1 cellular context compared by ENCODE assay signal in the genomic region with DNA sequence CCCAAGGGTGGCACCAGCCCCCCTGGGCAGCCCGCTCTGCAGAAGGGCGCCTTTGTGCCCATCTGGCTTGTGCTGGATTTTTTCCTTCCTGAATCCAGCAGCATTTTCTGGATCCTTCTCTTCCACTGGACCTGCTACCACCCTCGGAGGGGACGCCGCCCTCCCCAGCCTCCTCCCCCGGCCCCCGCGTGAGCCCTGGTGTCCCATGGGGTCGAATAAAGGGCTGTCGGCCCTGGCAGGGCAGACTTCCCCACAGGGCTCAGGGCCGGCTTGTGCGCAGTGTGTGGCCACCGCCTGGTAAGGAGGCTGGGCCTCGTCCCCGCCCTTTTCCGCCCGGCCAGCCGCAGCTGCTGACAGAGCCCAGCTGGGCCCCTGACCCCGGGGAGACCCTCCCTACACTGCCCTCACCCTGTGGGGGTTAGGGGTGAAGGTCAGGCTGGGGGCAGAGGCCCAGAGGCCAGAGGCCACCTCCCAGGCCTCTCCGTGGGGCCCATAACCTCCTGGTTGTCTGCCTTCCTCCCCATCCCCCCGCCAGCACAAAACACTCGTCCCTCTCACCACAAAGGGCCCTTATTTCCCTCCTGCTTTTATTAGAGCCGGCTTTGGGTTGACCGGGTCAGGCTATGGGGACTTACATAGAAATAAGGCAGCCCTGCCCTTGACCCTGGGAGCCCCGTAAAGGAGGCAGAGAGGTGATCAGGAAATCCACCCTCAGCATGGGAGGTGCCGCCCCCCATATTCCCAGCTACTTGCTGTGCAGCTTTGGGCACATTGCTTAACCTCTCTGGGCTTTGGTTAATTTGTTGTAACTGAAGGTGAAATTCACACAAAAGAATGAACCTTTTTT.
TF ChIP-seq lines count a peak whose summit lies in the region.

No MANE protein-coding gene starts in this region.

TF ChIP-seq in HepG2, 621 proteins besides CTCF, POLR2A, EP300 and RAD21 (continued from another document and continues in another):
- TF ChIP-seq, protein P1, sequence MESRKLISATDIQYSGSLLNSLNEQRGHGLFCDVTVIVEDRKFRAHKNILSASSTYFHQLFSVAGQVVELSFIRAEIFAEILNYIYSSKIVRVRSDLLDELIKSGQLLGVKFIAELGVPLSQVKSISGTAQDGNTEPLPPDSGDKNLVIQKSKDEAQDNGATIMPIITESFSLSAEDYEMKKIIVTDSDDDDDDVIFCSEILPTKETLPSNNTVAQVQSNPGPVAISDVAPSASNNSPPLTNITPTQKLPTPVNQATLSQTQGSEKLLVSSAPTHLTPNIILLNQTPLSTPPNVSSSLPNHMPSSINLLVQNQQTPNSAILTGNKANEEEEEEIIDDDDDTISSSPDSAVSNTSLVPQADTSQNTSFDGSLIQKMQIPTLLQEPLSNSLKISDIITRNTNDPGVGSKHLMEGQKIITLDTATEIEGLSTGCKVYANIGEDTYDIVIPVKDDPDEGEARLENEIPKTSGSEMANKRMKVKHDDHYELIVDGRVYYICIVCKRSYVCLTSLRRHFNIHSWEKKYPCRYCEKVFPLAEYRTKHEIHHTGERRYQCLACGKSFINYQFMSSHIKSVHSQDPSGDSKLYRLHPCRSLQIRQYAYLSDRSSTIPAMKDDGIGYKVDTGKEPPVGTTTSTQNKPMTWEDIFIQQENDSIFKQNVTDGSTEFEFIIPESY (CRISPR knock-in tag; IDR thresholded peaks at IDR 0.05) = peak; percentile 89; the same call in 1 of the 2 replicates
- TF ChIP-seq ZNF264 (CRISPR knock-in tag; IDR thresholded peaks at IDR 0.05) (peak; percentile 97), ZBTB1 (CRISPR knock-in tag; IDR thresholded peaks at IDR 0.05; ENCODE audit: borderline replicate concordance) (no peak), NFIB (CRISPR knock-in tag; IDR thresholded peaks at IDR 0.05; ENCODE audit: borderline replicate concordance) (no peak), ZNF17 (CRISPR knock-in tag; IDR thresholded peaks at IDR 0.05) (peak; percentile 86; the same call in 1 of the 2 replicates), ZSCAN25 (CRISPR knock-in tag; IDR thresholded peaks at IDR 0.05) (peak; percentile 96), FOXK2 (IDR thresholded peaks at IDR 0.05) (peak; percentile 64; the same call in 1 of the 2 replicates), SIX1 (CRISPR knock-in tag; IDR thresholded peaks at IDR 0.05; ENCODE audit: borderline replicate concordance) (peak; percentile 70; the same call in 1 of the 2 replicates), ARNT (IDR thresholded peaks at IDR 0.05) (no peak), U2AF1 (optimal IDR thresholded peaks at IDR 0.05; ENCODE audit: low read depth, low read length) (peak; percentile 90), CBX2 (IDR thresholded peaks at IDR 0.05; ENCODE audit: low read depth, low read length) (no peak; the same call in 1 of the 2 replicates), CBX2 (CRISPR knock-in tag; IDR thresholded peaks at IDR 0.05; ENCODE audit: low read depth) (0 out of 2 replicates have a peak, but pooled peaks have one; percentile 54), MTF1 (CRISPR knock-in tag; IDR thresholded peaks at IDR 0.05) (no peak), HNRNPLL (IDR thresholded peaks at IDR 0.05; ENCODE audit: low read depth, low read length, poor library complexity, severe bottlenecking) (peak; percentile 81), ZNF207 (IDR thresholded peaks at IDR 0.05; ENCODE audit: borderline replicate concordance) (no peak), ATF1 (CRISPR knock-in tag; IDR thresholded peaks at IDR 0.05) (no peak), ZNF629 (CRISPR knock-in tag; conservative IDR thresholded peaks at IDR 0.05) (peak; percentile 71; the same call in 1 of the 2 replicates), CHD2 (IDR thresholded peaks at IDR 0.05; ENCODE audit: low read depth, low read length) (peak; percentile 58), ZNF879 (CRISPR knock-in tag; IDR thresholded peaks at IDR 0.05) (0 out of 2 replicates have a peak, but pooled peaks have one; percentile 45), ZNF331 (CRISPR knock-in tag; IDR thresholded peaks at IDR 0.05) (peak; percentile 98), KAT8 (CRISPR knock-in tag; IDR thresholded peaks at IDR 0.05) (peak; percentile 90), TAF15 (IDR thresholded peaks at IDR 0.05; ENCODE audit: low read depth, low read length, poor library complexity, severe bottlenecking) (peak; percentile 93), TMF1 (CRISPR knock-in tag; IDR thresholded peaks at IDR 0.05; ENCODE audit: low read depth) (0 out of 2 replicates have a peak, but pooled peaks have one; percentile 92), WIZ (CRISPR knock-in tag; IDR thresholded peaks at IDR 0.05) (peak; percentile 62; the same call in 1 of the 2 replicates), SP5 (CRISPR knock-in tag; IDR thresholded peaks at IDR 0.05; ENCODE audit: borderline replicate concordance, low read depth) (peak; percentile 100), HOXA9 (CRISPR knock-in tag; IDR thresholded peaks at IDR 0.05; ENCODE audit: borderline replicate concordance) (peak; percentile 74; the same call in 1 of the 2 replicates), ZZZ3 (CRISPR knock-in tag; IDR thresholded peaks at IDR 0.05; ENCODE audit: borderline replicate concordance) (peak; percentile 73), ZNF121 (CRISPR knock-in tag; IDR thresholded peaks at IDR 0.05) (peak; percentile 88), JARID2 (CRISPR knock-in tag; IDR thresholded peaks at IDR 0.05; ENCODE audit: insufficient replicate concordance) (no peak), ZNF570 (CRISPR knock-in tag; IDR thresholded peaks at IDR 0.05; ENCODE audit: borderline replicate concordance) (0 out of 2 replicates have a peak, but pooled peaks have one; percentile 26), ZNF33A (CRISPR knock-in tag; IDR thresholded peaks at IDR 0.05; ENCODE audit: borderline replicate concordance) (no peak), LCORL (IDR thresholded peaks at IDR 0.05) (no peak), LCORL (CRISPR knock-in tag; IDR thresholded peaks at IDR 0.05) (peak; percentile 100), ZNF232 (CRISPR knock-in tag; IDR thresholded peaks at IDR 0.05; ENCODE audit: borderline replicate concordance) (peak; percentile 74; the same call in 1 of the 2 replicates), TEAD3 (CRISPR knock-in tag; optimal IDR thresholded peaks at IDR 0.05; ENCODE audit: borderline replicate concordance) (peak; percentile 92), TP53 (CRISPR knock-in tag; conservative IDR thresholded peaks at IDR 0.05) (0 out of 2 replicates have a peak, but pooled peaks have one; percentile 55), SMAD3 (CRISPR knock-in tag; IDR thresholded peaks at IDR 0.05) (peak; percentile 98), ZNF296 (CRISPR knock-in tag; conservative IDR thresholded peaks at IDR 0.05) (peak; percentile 99), FOXP1 (IDR thresholded peaks at IDR 0.05) (no peak; the same call in 1 of the 2 replicates), FOXP1 (CRISPR knock-in tag; IDR thresholded peaks at IDR 0.05) (peak; percentile 97), ZNF781 (CRISPR knock-in tag; IDR thresholded peaks at IDR 0.05; ENCODE audit: borderline replicate concordance, not compliant biosample characterization) (peak; percentile 92), KLF11 (CRISPR knock-in tag; IDR thresholded peaks at IDR 0.05) (peak; percentile 79; the same call in 1 of the 2 replicates), STAT5B (CRISPR knock-in tag; IDR thresholded peaks at IDR 0.05) (peak; percentile 47)
- TF ChIP-seq, protein P2, sequence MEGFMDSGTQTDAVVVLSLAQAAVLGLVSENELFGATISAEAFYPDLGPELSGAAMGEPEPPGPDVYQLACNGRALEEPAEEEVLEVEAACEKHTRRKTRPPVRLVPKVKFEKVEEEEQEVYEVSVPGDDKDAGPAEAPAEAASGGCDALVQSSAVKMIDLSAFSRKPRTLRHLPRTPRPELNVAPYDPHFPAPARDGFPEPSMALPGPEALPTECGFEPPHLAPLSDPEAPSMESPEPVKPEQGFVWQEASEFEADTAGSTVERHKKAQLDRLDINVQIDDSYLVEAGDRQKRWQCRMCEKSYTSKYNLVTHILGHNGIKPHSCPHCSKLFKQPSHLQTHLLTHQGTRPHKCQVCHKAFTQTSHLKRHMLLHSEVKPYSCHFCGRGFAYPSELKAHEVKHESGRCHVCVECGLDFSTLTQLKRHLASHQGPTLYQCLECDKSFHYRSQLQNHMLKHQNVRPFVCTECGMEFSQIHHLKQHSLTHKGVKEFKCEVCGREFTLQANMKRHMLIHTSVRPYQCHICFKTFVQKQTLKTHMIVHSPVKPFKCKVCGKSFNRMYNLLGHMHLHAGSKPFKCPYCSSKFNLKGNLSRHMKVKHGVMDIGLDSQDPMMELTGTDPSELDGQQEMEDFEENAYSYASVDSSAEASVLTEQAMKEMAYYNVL (CRISPR knock-in tag; IDR thresholded peaks at IDR 0.05; ENCODE audit: borderline replicate concordance) = peak; percentile 99
- TF ChIP-seq, protein P3, sequence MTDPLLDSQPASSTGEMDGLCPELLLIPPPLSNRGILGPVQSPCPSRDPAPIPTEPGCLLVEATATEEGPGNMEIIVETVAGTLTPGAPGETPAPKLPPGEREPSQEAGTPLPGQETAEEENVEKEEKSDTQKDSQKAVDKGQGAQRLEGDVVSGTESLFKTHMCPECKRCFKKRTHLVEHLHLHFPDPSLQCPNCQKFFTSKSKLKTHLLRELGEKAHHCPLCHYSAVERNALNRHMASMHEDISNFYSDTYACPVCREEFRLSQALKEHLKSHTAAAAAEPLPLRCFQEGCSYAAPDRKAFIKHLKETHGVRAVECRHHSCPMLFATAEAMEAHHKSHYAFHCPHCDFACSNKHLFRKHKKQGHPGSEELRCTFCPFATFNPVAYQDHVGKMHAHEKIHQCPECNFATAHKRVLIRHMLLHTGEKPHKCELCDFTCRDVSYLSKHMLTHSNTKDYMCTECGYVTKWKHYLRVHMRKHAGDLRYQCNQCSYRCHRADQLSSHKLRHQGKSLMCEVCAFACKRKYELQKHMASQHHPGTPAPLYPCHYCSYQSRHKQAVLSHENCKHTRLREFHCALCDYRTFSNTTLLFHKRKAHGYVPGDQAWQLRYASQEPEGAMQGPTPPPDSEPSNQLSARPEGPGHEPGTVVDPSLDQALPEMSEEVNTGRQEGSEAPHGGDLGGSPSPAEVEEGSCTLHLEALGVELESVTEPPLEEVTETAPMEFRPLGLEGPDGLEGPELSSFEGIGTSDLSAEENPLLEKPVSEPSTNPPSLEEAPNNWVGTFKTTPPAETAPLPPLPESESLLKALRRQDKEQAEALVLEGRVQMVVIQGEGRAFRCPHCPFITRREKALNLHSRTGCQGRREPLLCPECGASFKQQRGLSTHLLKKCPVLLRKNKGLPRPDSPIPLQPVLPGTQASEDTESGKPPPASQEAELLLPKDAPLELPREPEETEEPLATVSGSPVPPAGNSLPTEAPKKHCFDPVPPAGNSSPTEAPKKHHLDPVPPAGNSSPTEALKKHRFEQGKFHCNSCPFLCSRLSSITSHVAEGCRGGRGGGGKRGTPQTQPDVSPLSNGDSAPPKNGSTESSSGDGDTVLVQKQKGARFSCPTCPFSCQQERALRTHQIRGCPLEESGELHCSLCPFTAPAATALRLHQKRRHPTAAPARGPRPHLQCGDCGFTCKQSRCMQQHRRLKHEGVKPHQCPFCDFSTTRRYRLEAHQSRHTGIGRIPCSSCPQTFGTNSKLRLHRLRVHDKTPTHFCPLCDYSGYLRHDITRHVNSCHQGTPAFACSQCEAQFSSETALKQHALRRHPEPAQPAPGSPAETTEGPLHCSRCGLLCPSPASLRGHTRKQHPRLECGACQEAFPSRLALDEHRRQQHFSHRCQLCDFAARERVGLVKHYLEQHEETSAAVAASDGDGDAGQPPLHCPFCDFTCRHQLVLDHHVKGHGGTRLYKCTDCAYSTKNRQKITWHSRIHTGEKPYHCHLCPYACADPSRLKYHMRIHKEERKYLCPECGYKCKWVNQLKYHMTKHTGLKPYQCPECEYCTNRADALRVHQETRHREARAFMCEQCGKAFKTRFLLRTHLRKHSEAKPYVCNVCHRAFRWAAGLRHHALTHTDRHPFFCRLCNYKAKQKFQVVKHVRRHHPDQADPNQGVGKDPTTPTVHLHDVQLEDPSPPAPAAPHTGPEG (CRISPR knock-in tag; IDR thresholded peaks at IDR 0.05) = peak; percentile 72; the same call in 1 of the 2 replicates
- TF ChIP-seq, protein P4, sequence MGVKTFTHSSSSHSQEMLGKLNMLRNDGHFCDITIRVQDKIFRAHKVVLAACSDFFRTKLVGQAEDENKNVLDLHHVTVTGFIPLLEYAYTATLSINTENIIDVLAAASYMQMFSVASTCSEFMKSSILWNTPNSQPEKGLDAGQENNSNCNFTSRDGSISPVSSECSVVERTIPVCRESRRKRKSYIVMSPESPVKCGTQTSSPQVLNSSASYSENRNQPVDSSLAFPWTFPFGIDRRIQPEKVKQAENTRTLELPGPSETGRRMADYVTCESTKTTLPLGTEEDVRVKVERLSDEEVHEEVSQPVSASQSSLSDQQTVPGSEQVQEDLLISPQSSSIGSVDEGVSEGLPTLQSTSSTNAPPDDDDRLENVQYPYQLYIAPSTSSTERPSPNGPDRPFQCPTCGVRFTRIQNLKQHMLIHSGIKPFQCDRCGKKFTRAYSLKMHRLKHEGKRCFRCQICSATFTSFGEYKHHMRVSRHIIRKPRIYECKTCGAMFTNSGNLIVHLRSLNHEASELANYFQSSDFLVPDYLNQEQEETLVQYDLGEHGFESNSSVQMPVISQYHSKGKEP (CRISPR knock-in tag; IDR thresholded peaks at IDR 0.05) = no peak
- TF ChIP-seq, protein P5, sequence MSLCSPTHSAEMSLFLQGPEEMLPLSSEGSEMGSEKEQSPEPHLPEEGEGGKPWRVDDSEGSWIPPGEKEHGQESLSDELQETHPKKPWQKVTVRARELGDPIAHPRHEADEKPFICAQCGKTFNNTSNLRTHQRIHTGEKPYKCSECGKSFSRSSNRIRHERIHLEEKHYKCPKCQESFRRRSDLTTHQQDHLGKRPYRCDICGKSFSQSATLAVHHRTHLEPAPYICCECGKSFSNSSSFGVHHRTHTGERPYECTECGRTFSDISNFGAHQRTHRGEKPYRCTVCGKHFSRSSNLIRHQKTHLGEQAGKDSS (CRISPR knock-in tag; IDR thresholded peaks at IDR 0.05; ENCODE audit: borderline replicate concordance, low read depth) = peak; percentile 95; the same call in 1 of the 2 replicates
- TF ChIP-seq, protein P6, sequence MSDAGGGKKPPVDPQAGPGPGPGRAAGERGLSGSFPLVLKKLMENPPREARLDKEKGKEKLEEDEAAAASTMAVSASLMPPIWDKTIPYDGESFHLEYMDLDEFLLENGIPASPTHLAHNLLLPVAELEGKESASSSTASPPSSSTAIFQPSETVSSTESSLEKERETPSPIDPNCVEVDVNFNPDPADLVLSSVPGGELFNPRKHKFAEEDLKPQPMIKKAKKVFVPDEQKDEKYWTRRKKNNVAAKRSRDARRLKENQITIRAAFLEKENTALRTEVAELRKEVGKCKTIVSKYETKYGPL (CRISPR knock-in tag; IDR thresholded peaks at IDR 0.05) = no peak
- TF ChIP-seq, protein P7, sequence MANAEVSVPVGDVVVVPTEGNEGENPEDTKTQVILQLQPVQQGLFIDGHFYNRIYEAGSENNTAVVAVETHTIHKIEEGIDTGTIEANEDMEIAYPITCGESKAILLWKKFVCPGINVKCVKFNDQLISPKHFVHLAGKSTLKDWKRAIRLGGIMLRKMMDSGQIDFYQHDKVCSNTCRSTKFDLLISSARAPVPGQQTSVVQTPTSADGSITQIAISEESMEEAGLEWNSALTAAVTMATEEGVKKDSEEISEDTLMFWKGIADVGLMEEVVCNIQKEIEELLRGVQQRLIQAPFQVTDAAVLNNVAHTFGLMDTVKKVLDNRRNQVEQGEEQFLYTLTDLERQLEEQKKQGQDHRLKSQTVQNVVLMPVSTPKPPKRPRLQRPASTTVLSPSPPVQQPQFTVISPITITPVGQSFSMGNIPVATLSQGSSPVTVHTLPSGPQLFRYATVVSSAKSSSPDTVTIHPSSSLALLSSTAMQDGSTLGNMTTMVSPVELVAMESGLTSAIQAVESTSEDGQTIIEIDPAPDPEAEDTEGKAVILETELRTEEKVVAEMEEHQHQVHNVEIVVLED (CRISPR knock-in tag; IDR thresholded peaks at IDR 0.05; ENCODE audit: borderline replicate concordance) = peak; percentile 79
- TF ChIP-seq, protein P8, sequence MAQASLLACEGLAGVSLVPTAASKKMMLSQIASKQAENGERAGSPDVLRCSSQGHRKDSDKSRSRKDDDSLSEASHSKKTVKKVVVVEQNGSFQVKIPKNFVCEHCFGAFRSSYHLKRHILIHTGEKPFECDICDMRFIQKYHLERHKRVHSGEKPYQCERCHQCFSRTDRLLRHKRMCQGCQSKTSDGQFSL (CRISPR knock-in tag; IDR thresholded peaks at IDR 0.05) = peak; percentile 91
